ENCODE assay signal across 1 cellular context in genomic region chr14:49585803-49586672, GRCh38.
TF ChIP-seq lines count a peak whose summit lies in the region.

Gene RPS29 (minus strand): TSS chr14:49586380. CDS start chr14:49586346, 34 bp downstream.

TF ChIP-seq in HepG2, 621 proteins besides CTCF, POLR2A, EP300 and RAD21 (continued from another document and continues in another):
- TF ChIP-seq BCLAF1 (IDR thresholded peaks at IDR 0.05) (no peak), SRSF4 (IDR thresholded peaks at IDR 0.05; ENCODE audit: low read depth, low read length, poor library complexity, severe bottlenecking) (no peak), CBX2 (IDR thresholded peaks at IDR 0.05; ENCODE audit: low read depth, low read length) (no peak), CBX2 (CRISPR knock-in tag; IDR thresholded peaks at IDR 0.05; ENCODE audit: low read depth) (no peak), SOX6 (IDR thresholded peaks at IDR 0.05) (no peak), SOX6 (CRISPR knock-in tag; IDR thresholded peaks at IDR 0.05) (peak; percentile 79), SNAPC2 (CRISPR knock-in tag; IDR thresholded peaks at IDR 0.05) (0 out of 2 replicates have a peak, but pooled peaks have one; percentile 22), SMAD9 (CRISPR knock-in tag; IDR thresholded peaks at IDR 0.05) (no peak), ATRX (CRISPR knock-in tag; IDR thresholded peaks at IDR 0.05; ENCODE audit: borderline replicate concordance) (no peak), ZNF318 (CRISPR knock-in tag; IDR thresholded peaks at IDR 0.05) (no peak), ZNF30 (CRISPR knock-in tag; IDR thresholded peaks at IDR 0.05) (no peak), MATR3 (CRISPR knock-in tag; IDR thresholded peaks at IDR 0.05) (no peak), TBP (CRISPR knock-in tag; IDR thresholded peaks at IDR 0.05) (peak; percentile 40; the same call in 1 of the 2 replicates), IKZF5 (CRISPR knock-in tag; IDR thresholded peaks at IDR 0.05) (peak; percentile 66), RNF219 (CRISPR knock-in tag; IDR thresholded peaks at IDR 0.05) (no peak), LBX2 (CRISPR knock-in tag; IDR thresholded peaks at IDR 0.05; ENCODE audit: borderline replicate concordance) (no peak), KMT2B (CRISPR knock-in tag; IDR thresholded peaks at IDR 0.05) (peak; percentile 72), POGZ (CRISPR knock-in tag; IDR thresholded peaks at IDR 0.05) (peak; percentile 86), ZNF883 (CRISPR knock-in tag; IDR thresholded peaks at IDR 0.05; ENCODE audit: not compliant biosample characterization) (no peak), HMGXB3 (CRISPR knock-in tag; IDR thresholded peaks at IDR 0.05; ENCODE audit: borderline replicate concordance) (peak; percentile 96; the same call in 1 of the 2 replicates), LRRFIP1 (CRISPR knock-in tag; conservative IDR thresholded peaks at IDR 0.05) (no peak), ZBTB4 (CRISPR knock-in tag; IDR thresholded peaks at IDR 0.05; ENCODE audit: borderline replicate concordance) (peak; percentile 45; the same call in 1 of the 2 replicates), SOX13 (IDR thresholded peaks at IDR 0.05) (no peak), SOX13 (CRISPR knock-in tag; conservative IDR thresholded peaks at IDR 0.05 in 1 of 2, IDR thresholded peaks at IDR 0.05 in 1 of 2) (peak in 1 of 2 experiments; percentile 46; a peak in 1 of 4 replicates), RFXAP (CRISPR knock-in tag; IDR thresholded peaks at IDR 0.05; ENCODE audit: borderline replicate concordance) (peak; percentile 73; the same call in 1 of the 2 replicates), TP53 (CRISPR knock-in tag; conservative IDR thresholded peaks at IDR 0.05) (peak; percentile 4; the same call in 1 of the 2 replicates)
